16 cellular contexts compared by ENCODE assay signal in the genomic region with DNA sequence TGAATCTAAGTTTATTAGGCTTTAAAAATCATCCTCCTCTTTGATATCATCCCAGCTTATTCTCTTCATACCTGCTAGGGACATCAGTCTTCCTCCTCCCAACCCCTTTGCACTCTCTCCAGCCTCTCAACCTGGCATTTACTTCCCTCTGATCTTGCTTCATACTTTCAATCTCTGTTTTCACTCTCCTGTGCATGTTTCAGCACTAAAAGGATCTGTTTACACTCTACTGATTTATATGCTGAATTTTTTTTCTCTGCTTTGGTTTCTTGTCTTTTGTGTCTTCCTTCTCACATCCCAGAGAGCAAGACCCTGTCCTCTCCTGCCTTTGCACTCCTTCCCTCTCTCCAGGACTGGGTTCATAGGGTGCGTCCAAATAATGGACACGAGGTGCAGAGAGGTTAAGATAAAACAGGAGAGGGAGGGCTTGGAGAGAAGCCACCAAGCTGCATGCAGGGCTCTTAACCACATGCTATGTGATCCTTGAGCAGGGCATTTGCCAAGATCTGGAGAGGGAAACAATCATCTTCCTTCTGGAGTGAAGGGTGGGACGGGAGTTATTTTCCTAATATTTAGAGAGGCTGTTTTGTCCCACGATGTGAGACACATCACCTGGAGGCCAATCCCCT. TPM values are rescaled to one million over a fixed set of nuclear protein-coding genes. Genes with fewer than 3 reads are reported as not detected.
DNase-seq lines count a peak whose midpoint lies in the region; ATAC-seq and TF ChIP-seq lines count a peak whose summit lies in the region.
"Had no signal": no experiment of that assay in that cellular context is flagged by ENCODE, and none has a peak within 500 bp of the region (broad histone marks: within the 10 kb centered on the region; RNA-seq: fewer than 3 reads in every experiment).

No MANE protein-coding gene starts in this region.

- DNase-seq in amniotic epithelial cell (ENCODE audit: low read depth), result peak; percentile 55
- no peak for DNase-seq in lower lobe of right lung
- no peak for DNase-seq in mucosa of descending colon
- DNase-seq in epidermal melanocyte (ENCODE audit: insufficient read length, low spot score), result no peak
- DNase-seq in NCI-H146 (lab: John Stamatoyannopoulos, UW), result no peak
- DNase-seq in lower leg skin (ENCODE audit: low spot score in 2 of 2), result no peak
- DNase-seq: activated CD4-positive, CD25-positive, alpha-beta regulatory T cell; activated T-cell treated with anti-CD3 and anti-CD28 coated beads, Interleukin-2, amount 50 U/mL, for 4 hours; CD4-positive, CD25-positive, alpha-beta regulatory T cell; kidney glomerular epithelial cell; NCI-H345; SHP77 had no signal

- intact Hi-C loops in lower lobe of right lung (cut with DNase I) (no loop called here), mucosa of descending colon (cut with DNase I, micrococcal nuclease) (no loop called here), lower leg skin (cut with DNase I; ENCODE audit: low total_unique reads) (no loop called here)

- no peak for TF ChIP-seq POLR2A in lower leg skin (IDR thresholded peaks at IDR 0.05)

- peaks cover 0 to 29% (median 0%) of the 10 kb centered on the region in 11 experiments; a peak in 8 of 22 replicates for H4K20me1 ChIP-seq in BLaER1 treated with 17β-estradiol and CSF1 and Interleukin-3, amounts not matched to agents 10 nM and 100 nM
- H4K20me1 ChIP-seq in KMS-11 (ENCODE audit: insufficient read depth), result no peaks in the 10 kb centered on the region

- H2AFZ ChIP-seq in KMS-11 (ENCODE audit: low read depth), result no peak overlapping the region

- H3K79me2 ChIP-seq in KMS-11 (ENCODE audit: insufficient read depth, low read depth), result no peaks in the 10 kb centered on the region

- WGBS in lower leg skin, 2 donors, result 12 to 20% methylated on average over 4 of the region's 4 CpGs

- H3K27ac ChIP-seq in BLaER1 treated with 17β-estradiol and CSF1 and Interleukin-3, amounts not matched to agents 10 nM and 100 nM, result no peak overlapping the region
- H3K27ac ChIP-seq in KMS-11 (no peak overlapping the region), lower lobe of right lung (no peak overlapping the region)
- H3K27ac ChIP-seq: cardiac muscle cell, esophagus muscularis mucosa had no signal

- H3K4me2 ChIP-seq in BLaER1 treated with 17β-estradiol and CSF1 and Interleukin-3, amounts not matched to agents 10 nM and 100 nM, result peak overlapping the region in 10 of 11 experiments; percentile 46 to 85 (median 78); a peak in 19 of 22 replicates
- no peak overlapping the region for H3K4me2 ChIP-seq in KMS-11

- peaks cover 76 to 100% (median 92%) of the 10 kb centered on the region in 11 experiments for H3K27me3 ChIP-seq in BLaER1 treated with 17β-estradiol and CSF1 and Interleukin-3, amounts not matched to agents 10 nM and 100 nM
- peaks cover 78% of the 10 kb centered on the region for H3K27me3 ChIP-seq in KMS-11 (ENCODE audit: insufficient read depth, low read depth)
- peaks cover 39% of the 10 kb centered on the region for H3K27me3 ChIP-seq in lower lobe of right lung (ENCODE audit: low read depth)

- H3K36me3 ChIP-seq in BLaER1 treated with 17β-estradiol and CSF1 and Interleukin-3, amounts not matched to agents 10 nM and 100 nM, result no peaks in the 10 kb centered on the region
- H3K36me3 ChIP-seq in KMS-11 (ENCODE audit: insufficient read depth) (no peaks in the 10 kb centered on the region), lower lobe of right lung (no peaks in the 10 kb centered on the region), mucosa of descending colon (ENCODE audit: low read depth) (no peaks in the 10 kb centered on the region)
- H3K36me3 ChIP-seq: cardiac muscle cell, esophagus muscularis mucosa had no signal

- ATAC-seq in lower lobe of right lung (peak; percentile 5 to 7), mucosa of descending colon (no peak)
- ATAC-seq: activated T-cell treated with anti-CD3 and anti-CD28 coated beads, Interleukin-2, amount 50 U/mL, for 4 hours had no signal

- no peak overlapping the region for H3K9ac ChIP-seq in BLaER1 treated with 17β-estradiol and CSF1 and Interleukin-3, amounts not matched to agents 10 nM and 100 nM
- no peak overlapping the region for H3K9ac ChIP-seq in KMS-11

- H3K4me1 ChIP-seq in BLaER1 treated with 17β-estradiol and CSF1 and Interleukin-3, amounts not matched to agents 10 nM and 100 nM, result peaks cover 45 to 73% (median 61%) of the 10 kb centered on the region in 10 experiments
- peaks cover 11% of the 10 kb centered on the region for H3K4me1 ChIP-seq in KMS-11 (ENCODE audit: low read depth, poor library complexity, severe bottlenecking)
- H3K4me1 ChIP-seq in lower lobe of right lung, result peaks cover 31% of the 10 kb centered on the region
- H3K4me1 ChIP-seq in mucosa of descending colon (ENCODE audit: low read depth), result peaks cover 14% of the 10 kb centered on the region

- no peak overlapping the region for H3K4me3 ChIP-seq in BLaER1 treated with 17β-estradiol and CSF1 and Interleukin-3, amounts not matched to agents 10 nM and 100 nM
- H3K4me3 ChIP-seq in KMS-11 (IDR thresholded peaks at IDR 0.05; ENCODE audit: insufficient read depth, low read depth, low read length), result no peak overlapping the region
- H3K4me3 ChIP-seq in lower lobe of right lung, result no peak overlapping the region
- H3K4me3 ChIP-seq in mucosa of descending colon, result no peak overlapping the region
- no peak overlapping the region for H3K4me3 ChIP-seq in lower leg skin (ENCODE audit: low read depth, poor library complexity, severe bottlenecking)
- H3K4me3 ChIP-seq: cardiac muscle cell, esophagus muscularis mucosa had no signal

- TF ChIP-seq CTCF in KMS-11 (conservative IDR thresholded peaks at IDR 0.05; ENCODE audit: low read depth, low read length) (peak; percentile 3; the same call in 1 of the 2 replicates), lower lobe of right lung (IDR thresholded peaks at IDR 0.05) (no peak), mucosa of descending colon (IDR thresholded peaks at IDR 0.05) (no peak), lower leg skin (IDR thresholded peaks at IDR 0.05) (no peak)

- H3K9me3 ChIP-seq in BLaER1 treated with 17β-estradiol and CSF1 and Interleukin-3, amounts not matched to agents 10 nM and 100 nM (replicated peaks in 1 of 11), result no peaks in the 10 kb centered on the region
- H3K9me3 ChIP-seq in lower lobe of right lung, result no peaks in the 10 kb centered on the region
- H3K9me3 ChIP-seq in mucosa of descending colon, result no peaks in the 10 kb centered on the region
- H3K9me3 ChIP-seq: esophagus muscularis mucosa had no signal

RNA-seq across cellular contexts. Expression of a gene that starts 3.0 kb away (rescaled TPM):
- total RNA-seq in lower lobe of right lung, result not detected
- total RNA-seq in mucosa of descending colon, result not detected
- not detected for total RNA-seq in lower leg skin
- total RNA-seq: activated T-cell treated with anti-CD3 and anti-CD28 coated beads, Interleukin-2, amount 50 U/mL, for 4 hours; cardiac muscle cell; CD4-positive, CD25-positive, alpha-beta regulatory T cell; esophagus muscularis mucosa had no signal

RNA-seq across cellular contexts. Expression of a gene that starts 27.5 kb away (rescaled TPM):
- total RNA-seq in lower lobe of right lung (212 TPM), mucosa of descending colon (100 to 1,000 TPM in 2 of 3 donors, 10 to 100 TPM in 1; 62.2 to 235 (median 119) TPM), lower leg skin (100 to 1,000 TPM; 313 to 432 (median 391) TPM)
